Comparison of ENCODE assay signal across 2 cellular contexts in genomic region chr18:66792466-66792865, GRCh38.
TF ChIP-seq lines count a peak whose summit lies in the region.

No MANE protein-coding gene starts in this region.

TF ChIP-seq in GM23338, 12 proteins besides CTCF, POLR2A, EP300 and RAD21 (continued from another document):
- TF ChIP-seq, protein P1, sequence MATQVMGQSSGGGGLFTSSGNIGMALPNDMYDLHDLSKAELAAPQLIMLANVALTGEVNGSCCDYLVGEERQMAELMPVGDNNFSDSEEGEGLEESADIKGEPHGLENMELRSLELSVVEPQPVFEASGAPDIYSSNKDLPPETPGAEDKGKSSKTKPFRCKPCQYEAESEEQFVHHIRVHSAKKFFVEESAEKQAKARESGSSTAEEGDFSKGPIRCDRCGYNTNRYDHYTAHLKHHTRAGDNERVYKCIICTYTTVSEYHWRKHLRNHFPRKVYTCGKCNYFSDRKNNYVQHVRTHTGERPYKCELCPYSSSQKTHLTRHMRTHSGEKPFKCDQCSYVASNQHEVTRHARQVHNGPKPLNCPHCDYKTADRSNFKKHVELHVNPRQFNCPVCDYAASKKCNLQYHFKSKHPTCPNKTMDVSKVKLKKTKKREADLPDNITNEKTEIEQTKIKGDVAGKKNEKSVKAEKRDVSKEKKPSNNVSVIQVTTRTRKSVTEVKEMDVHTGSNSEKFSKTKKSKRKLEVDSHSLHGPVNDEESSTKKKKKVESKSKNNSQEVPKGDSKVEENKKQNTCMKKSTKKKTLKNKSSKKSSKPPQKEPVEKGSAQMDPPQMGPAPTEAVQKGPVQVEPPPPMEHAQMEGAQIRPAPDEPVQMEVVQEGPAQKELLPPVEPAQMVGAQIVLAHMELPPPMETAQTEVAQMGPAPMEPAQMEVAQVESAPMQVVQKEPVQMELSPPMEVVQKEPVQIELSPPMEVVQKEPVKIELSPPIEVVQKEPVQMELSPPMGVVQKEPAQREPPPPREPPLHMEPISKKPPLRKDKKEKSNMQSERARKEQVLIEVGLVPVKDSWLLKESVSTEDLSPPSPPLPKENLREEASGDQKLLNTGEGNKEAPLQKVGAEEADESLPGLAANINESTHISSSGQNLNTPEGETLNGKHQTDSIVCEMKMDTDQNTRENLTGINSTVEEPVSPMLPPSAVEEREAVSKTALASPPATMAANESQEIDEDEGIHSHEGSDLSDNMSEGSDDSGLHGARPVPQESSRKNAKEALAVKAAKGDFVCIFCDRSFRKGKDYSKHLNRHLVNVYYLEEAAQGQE (IDR thresholded peaks at IDR 0.05; ENCODE audit: unreplicated experiment): no peak
- no peak for TF ChIP-seq EZH2phosphoT487 (IDR thresholded peaks at IDR 0.05; ENCODE audit: unreplicated experiment)
- TF ChIP-seq, protein P2, sequence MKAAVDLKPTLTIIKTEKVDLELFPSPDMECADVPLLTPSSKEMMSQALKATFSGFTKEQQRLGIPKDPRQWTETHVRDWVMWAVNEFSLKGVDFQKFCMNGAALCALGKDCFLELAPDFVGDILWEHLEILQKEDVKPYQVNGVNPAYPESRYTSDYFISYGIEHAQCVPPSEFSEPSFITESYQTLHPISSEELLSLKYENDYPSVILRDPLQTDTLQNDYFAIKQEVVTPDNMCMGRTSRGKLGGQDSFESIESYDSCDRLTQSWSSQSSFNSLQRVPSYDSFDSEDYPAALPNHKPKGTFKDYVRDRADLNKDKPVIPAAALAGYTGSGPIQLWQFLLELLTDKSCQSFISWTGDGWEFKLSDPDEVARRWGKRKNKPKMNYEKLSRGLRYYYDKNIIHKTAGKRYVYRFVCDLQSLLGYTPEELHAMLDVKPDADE (IDR thresholded peaks at IDR 0.05): no peak
- no peak for TF ChIP-seq CREB1 (CRISPR knock-in tag; IDR thresholded peaks at IDR 0.05; ENCODE audit: low read depth)
- no peak for TF ChIP-seq JUNB (IDR thresholded peaks at IDR 0.05; ENCODE audit: unreplicated experiment)

TF ChIP-seq in WTC11, 78 proteins besides CTCF, POLR2A, EP300 and RAD21 (continued from another document):
- TF ChIP-seq ZNF512 (CRISPR knock-in tag; IDR thresholded peaks at IDR 0.05; ENCODE audit: borderline replicate concordance) (no peak), ATF3 (CRISPR knock-in tag; conservative IDR thresholded peaks at IDR 0.05) (no peak), ARID4B (CRISPR knock-in tag; IDR thresholded peaks at IDR 0.05; ENCODE audit: borderline replicate concordance) (no peak)
- TF ChIP-seq, protein P3, sequence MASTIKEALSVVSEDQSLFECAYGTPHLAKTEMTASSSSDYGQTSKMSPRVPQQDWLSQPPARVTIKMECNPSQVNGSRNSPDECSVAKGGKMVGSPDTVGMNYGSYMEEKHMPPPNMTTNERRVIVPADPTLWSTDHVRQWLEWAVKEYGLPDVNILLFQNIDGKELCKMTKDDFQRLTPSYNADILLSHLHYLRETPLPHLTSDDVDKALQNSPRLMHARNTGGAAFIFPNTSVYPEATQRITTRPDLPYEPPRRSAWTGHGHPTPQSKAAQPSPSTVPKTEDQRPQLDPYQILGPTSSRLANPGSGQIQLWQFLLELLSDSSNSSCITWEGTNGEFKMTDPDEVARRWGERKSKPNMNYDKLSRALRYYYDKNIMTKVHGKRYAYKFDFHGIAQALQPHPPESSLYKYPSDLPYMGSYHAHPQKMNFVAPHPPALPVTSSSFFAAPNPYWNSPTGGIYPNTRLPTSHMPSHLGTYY (CRISPR knock-in tag; IDR thresholded peaks at IDR 0.05): no peak
